Comparison of ENCODE assay signal across 17 cellular contexts in the genomic region with DNA sequence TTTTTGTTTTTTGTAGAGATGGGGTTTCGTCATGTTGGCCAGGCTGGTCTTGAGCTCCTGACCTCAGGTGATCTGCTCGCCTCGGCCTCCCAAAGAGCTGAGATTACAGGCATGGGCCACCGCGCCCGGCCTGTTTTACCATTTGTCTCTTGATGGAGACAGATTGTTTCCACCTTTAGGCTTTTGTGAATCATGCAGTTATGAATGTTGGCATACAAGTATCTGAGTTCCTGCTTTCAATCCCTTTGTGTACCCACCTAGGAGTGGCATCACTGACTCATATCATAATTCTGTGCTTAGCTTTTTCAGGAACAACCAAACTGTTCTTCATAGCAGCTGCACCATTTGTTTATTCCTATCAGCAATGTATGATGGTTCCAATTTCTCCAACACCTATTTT.
"Had no signal": no experiment of that assay in that cellular context is flagged by ENCODE, and none has a peak within 500 bp of the region (broad histone marks: within the 10 kb centered on the region; RNA-seq: fewer than 3 reads in every experiment).

No MANE protein-coding gene starts in this region.

- H3K9me3 ChIP-seq: esophagus muscularis mucosa, pancreas, sigmoid colon, testis had no signal

- H3K4me3 ChIP-seq: dorsolateral prefrontal cortex, esophagus muscularis mucosa, lung, pancreas, sigmoid colon, testis had no signal

- H3K27ac ChIP-seq: dorsolateral prefrontal cortex, esophagus muscularis mucosa, pancreas, sigmoid colon, testis had no signal

- ATAC-seq: naive thymus-derived CD8-positive, alpha-beta T cell; stimulated activated naive CD8-positive, alpha-beta T cell treated with anti-CD3 and anti-CD28 coated beads, Interleukin-15, amount 100 ng/mL, for 72 hours had no signal

- H3K4me1 ChIP-seq: esophagus muscularis mucosa, pancreas, sigmoid colon, testis had no signal

- DNase-seq: activated CD4-positive, alpha-beta T cell treated with anti-CD3 and anti-CD28 coated beads, Interleukin-2, amount 10 ng/mL, durations not matched to agents 24 days and 14 days; activated CD4-positive, CD25-positive, alpha-beta regulatory T cell; activated CD8-positive, alpha-beta memory T cell treated with anti-CD3 and anti-CD28 coated beads for 24 hours; activated naive CD8-positive, alpha-beta T cell treated with anti-CD3 and anti-CD28 coated beads, Interleukin-2, amount 10 ng/mL, durations not matched to agents 7 days and 5 days; dorsolateral prefrontal cortex; endodermal cell; hippocampal formation; kidney glomerular epithelial cell; midbrain; naive thymus-derived CD8-positive, alpha-beta T cell; pancreas; sigmoid colon; stimulated activated CD4-positive, alpha-beta T cell treated with anti-CD3 and anti-CD28 coated beads, Interleukin-1b, Interleukin-23, amount 100 ng/mL, for 48 hours; stimulated activated naive CD8-positive, alpha-beta T cell treated with anti-CD3 and anti-CD28 coated beads, Interleukin-15, amount 100 ng/mL, for 72 hours; testis had no signal

- H3K27me3 ChIP-seq: dorsolateral prefrontal cortex, esophagus muscularis mucosa, pancreas, sigmoid colon, testis had no signal

- H3K36me3 ChIP-seq: esophagus muscularis mucosa, pancreas, sigmoid colon had no signal

- FAIRE-seq: pancreas had no signal
